In genomic region chr12:56116267-56117081, GRCh38 we compare ENCODE assay signal across 1 cellular context.
TF ChIP-seq lines count a peak whose summit lies in the region.

Gene RPL41, plus strand, starts transcription at chr12:56116633.

TF ChIP-seq in HepG2, 621 proteins besides CTCF, POLR2A, EP300 and RAD21 (continued from another document and continues in another):
- TF ChIP-seq ZNF597 (CRISPR knock-in tag; IDR thresholded peaks at IDR 0.05) (no peak), IRX3 (CRISPR knock-in tag; IDR thresholded peaks at IDR 0.05; ENCODE audit: borderline replicate concordance, low read depth) (no peak), ZNF512 (CRISPR knock-in tag; IDR thresholded peaks at IDR 0.05) (peak; percentile 85), KLF11 (CRISPR knock-in tag; IDR thresholded peaks at IDR 0.05) (0 out of 2 replicates have a peak, but pooled peaks have one; percentile 68), KDM5A (IDR thresholded peaks at IDR 0.05; ENCODE audit: borderline replicate concordance, low read length) (peak; percentile 86; the same call in 1 of the 2 replicates), SAFB2 (CRISPR knock-in tag; IDR thresholded peaks at IDR 0.05; ENCODE audit: borderline replicate concordance, low read depth) (no peak), SNRNP70 (IDR thresholded peaks at IDR 0.05; ENCODE audit: low read depth, low read length) (no peak), ZFP37 (CRISPR knock-in tag; IDR thresholded peaks at IDR 0.05; ENCODE audit: borderline replicate concordance) (peak; percentile 78; the same call in 1 of the 2 replicates), PAF1 (CRISPR knock-in tag; IDR thresholded peaks at IDR 0.05) (no peak), KDM1A (CRISPR knock-in tag; IDR thresholded peaks at IDR 0.05) (no peak), MAFK (conservative IDR thresholded peaks at IDR 0.05 in 1 of 2, IDR thresholded peaks at IDR 0.05 in 1 of 2; ENCODE audit: low read length in 2 of 2) (no peak), NR2F1 (CRISPR knock-in tag; IDR thresholded peaks at IDR 0.05) (0 out of 4 replicates have a peak, but pooled peaks of 1 of the 2 experiments have one; percentile 13), ZFP82 (CRISPR knock-in tag; IDR thresholded peaks at IDR 0.05; ENCODE audit: borderline replicate concordance) (no peak), ATF1 (CRISPR knock-in tag; IDR thresholded peaks at IDR 0.05) (peak; percentile 94), CEBPG (CRISPR knock-in tag; IDR thresholded peaks at IDR 0.05) (peak; percentile 49; the same call in 1 of the 2 replicates), ARHGAP35 (CRISPR knock-in tag; IDR thresholded peaks at IDR 0.05; ENCODE audit: borderline replicate concordance) (no peak), ELK4 (CRISPR knock-in tag; IDR thresholded peaks at IDR 0.05; ENCODE audit: borderline replicate concordance) (no peak), ZNF510 (CRISPR knock-in tag; IDR thresholded peaks at IDR 0.05; ENCODE audit: low read depth) (peak; percentile 96), ZNF839 (CRISPR knock-in tag; IDR thresholded peaks at IDR 0.05; ENCODE audit: borderline replicate concordance) (no peak), BRCA1 (CRISPR knock-in tag; IDR thresholded peaks at IDR 0.05) (peak; percentile 49; the same call in 1 of the 2 replicates), ZNF382 (CRISPR knock-in tag; IDR thresholded peaks at IDR 0.05; ENCODE audit: borderline replicate concordance) (no peak), CHCHD3 (CRISPR knock-in tag; IDR thresholded peaks at IDR 0.05) (no peak), ZNF775 (CRISPR knock-in tag; IDR thresholded peaks at IDR 0.05; ENCODE audit: borderline replicate concordance) (no peak; the same call in 1 of the 2 replicates), FOXJ3 (CRISPR knock-in tag; IDR thresholded peaks at IDR 0.05; ENCODE audit: borderline replicate concordance) (no peak), ZNF431 (CRISPR knock-in tag; IDR thresholded peaks at IDR 0.05; ENCODE audit: borderline replicate concordance, low read depth) (peak; percentile 47; the same call in 1 of the 2 replicates), ERF (CRISPR knock-in tag; IDR thresholded peaks at IDR 0.05) (peak; percentile 82; the same call in 1 of the 2 replicates), HDAC1 (CRISPR knock-in tag; IDR thresholded peaks at IDR 0.05) (peak; percentile 25; the same call in 1 of the 2 replicates), ZNF605 (CRISPR knock-in tag; IDR thresholded peaks at IDR 0.05) (peak; percentile 80; the same call in 1 of the 2 replicates), ZBTB21 (CRISPR knock-in tag; IDR thresholded peaks at IDR 0.05) (peak; percentile 76), ZBTB37 (CRISPR knock-in tag; IDR thresholded peaks at IDR 0.05) (no peak), ZNF432 (CRISPR knock-in tag; IDR thresholded peaks at IDR 0.05; ENCODE audit: borderline replicate concordance) (no peak), LCORL (IDR thresholded peaks at IDR 0.05) (no peak), LCORL (CRISPR knock-in tag; IDR thresholded peaks at IDR 0.05) (no peak), ZFX (CRISPR knock-in tag; IDR thresholded peaks at IDR 0.05; ENCODE audit: low read depth) (peak; percentile 85), ZEB1 (IDR thresholded peaks at IDR 0.05; ENCODE audit: insufficient replicate concordance, low read depth) (peak; percentile 73), SUZ12 (IDR thresholded peaks at IDR 0.05; ENCODE audit: low read depth, low read length) (peak; percentile 46; the same call in 1 of the 2 replicates), NCOA1 (CRISPR knock-in tag; IDR thresholded peaks at IDR 0.05) (peak; percentile 81; the same call in 1 of the 2 replicates), EHMT2 (IDR thresholded peaks at IDR 0.05; ENCODE audit: borderline replicate concordance, low read depth, low read length) (no peak), NR2C2 (CRISPR knock-in tag; IDR thresholded peaks at IDR 0.05; ENCODE audit: borderline replicate concordance) (peak; percentile 98), SETDB1 (CRISPR knock-in tag; IDR thresholded peaks at IDR 0.05; ENCODE audit: borderline replicate concordance) (no peak), ZBTB42 (CRISPR knock-in tag; IDR thresholded peaks at IDR 0.05) (no peak), POLR2AphosphoS5 (IDR thresholded peaks at IDR 0.05; ENCODE audit: low read depth, low read length) (peak; percentile 100), ESRRA (CRISPR knock-in tag; IDR thresholded peaks at IDR 0.05; ENCODE audit: low read depth) (0 out of 2 replicates have a peak, but pooled peaks have one; percentile 53)
- TF ChIP-seq, protein P1, sequence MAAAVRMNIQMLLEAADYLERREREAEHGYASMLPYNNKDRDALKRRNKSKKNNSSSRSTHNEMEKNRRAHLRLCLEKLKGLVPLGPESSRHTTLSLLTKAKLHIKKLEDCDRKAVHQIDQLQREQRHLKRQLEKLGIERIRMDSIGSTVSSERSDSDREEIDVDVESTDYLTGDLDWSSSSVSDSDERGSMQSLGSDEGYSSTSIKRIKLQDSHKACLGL (CRISPR knock-in tag; IDR thresholded peaks at IDR 0.05) = peak; percentile 61; the same call in 1 of the 2 replicates
- TF ChIP-seq, protein P2, sequence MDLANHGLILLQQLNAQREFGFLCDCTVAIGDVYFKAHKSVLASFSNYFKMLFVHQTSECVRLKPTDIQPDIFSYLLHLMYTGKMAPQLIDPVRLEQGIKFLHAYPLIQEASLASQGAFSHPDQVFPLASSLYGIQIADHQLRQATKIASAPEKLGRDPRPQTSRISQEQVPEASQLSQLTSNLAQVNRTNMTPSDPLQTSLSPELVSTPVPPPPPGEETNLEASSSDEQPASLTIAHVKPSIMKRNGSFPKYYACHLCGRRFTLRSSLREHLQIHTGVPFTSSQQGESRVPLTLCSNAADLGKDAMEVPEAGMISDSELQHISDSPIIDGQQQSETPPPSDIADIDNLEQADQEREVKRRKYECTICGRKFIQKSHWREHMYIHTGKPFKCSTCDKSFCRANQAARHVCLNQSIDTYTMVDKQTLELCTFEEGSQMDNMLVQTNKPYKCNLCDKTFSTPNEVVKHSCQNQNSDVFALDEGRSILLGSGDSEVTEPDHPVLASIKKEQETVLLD (CRISPR knock-in tag; IDR thresholded peaks at IDR 0.05; ENCODE audit: low read depth) = no peak
- TF ChIP-seq, protein P3, sequence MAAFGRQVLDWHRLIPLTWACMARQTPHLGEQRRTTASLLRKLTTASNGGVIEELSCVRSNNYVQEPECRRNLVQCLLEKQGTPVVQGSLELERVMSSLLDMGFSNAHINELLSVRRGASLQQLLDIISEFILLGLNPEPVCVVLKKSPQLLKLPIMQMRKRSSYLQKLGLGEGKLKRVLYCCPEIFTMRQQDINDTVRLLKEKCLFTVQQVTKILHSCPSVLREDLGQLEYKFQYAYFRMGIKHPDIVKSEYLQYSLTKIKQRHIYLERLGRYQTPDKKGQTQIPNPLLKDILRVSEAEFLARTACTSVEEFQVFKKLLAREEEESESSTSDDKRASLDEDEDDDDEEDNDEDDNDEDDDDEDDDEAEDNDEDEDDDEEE (CRISPR knock-in tag; IDR thresholded peaks at IDR 0.05) = no peak
- TF ChIP-seq, protein P4, sequence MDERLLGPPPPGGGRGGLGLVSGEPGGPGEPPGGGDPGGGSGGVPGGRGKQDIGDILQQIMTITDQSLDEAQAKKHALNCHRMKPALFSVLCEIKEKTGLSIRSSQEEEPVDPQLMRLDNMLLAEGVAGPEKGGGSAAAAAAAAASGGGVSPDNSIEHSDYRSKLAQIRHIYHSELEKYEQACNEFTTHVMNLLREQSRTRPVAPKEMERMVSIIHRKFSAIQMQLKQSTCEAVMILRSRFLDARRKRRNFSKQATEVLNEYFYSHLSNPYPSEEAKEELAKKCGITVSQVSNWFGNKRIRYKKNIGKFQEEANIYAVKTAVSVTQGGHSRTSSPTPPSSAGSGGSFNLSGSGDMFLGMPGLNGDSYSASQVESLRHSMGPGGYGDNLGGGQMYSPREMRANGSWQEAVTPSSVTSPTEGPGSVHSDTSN (CRISPR knock-in tag; IDR thresholded peaks at IDR 0.05) = no peak
- TF ChIP-seq, protein P5, sequence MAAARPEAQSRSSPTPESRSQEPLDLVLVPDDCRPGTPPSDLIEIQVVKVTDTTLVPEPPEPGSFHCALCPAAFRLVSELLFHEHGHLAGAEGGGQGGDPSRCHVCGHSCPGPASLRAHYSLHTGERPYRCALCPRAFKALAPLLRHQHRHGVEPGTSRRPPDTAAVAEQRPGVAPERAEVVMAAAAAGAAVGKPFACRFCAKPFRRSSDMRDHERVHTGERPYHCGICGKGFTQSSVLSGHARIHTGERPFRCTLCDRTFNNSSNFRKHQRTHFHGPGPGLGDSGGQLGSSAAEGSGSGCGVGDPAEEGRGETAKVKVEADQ (CRISPR knock-in tag; IDR thresholded peaks at IDR 0.05; ENCODE audit: borderline replicate concordance) = no peak
- TF ChIP-seq, protein P6, sequence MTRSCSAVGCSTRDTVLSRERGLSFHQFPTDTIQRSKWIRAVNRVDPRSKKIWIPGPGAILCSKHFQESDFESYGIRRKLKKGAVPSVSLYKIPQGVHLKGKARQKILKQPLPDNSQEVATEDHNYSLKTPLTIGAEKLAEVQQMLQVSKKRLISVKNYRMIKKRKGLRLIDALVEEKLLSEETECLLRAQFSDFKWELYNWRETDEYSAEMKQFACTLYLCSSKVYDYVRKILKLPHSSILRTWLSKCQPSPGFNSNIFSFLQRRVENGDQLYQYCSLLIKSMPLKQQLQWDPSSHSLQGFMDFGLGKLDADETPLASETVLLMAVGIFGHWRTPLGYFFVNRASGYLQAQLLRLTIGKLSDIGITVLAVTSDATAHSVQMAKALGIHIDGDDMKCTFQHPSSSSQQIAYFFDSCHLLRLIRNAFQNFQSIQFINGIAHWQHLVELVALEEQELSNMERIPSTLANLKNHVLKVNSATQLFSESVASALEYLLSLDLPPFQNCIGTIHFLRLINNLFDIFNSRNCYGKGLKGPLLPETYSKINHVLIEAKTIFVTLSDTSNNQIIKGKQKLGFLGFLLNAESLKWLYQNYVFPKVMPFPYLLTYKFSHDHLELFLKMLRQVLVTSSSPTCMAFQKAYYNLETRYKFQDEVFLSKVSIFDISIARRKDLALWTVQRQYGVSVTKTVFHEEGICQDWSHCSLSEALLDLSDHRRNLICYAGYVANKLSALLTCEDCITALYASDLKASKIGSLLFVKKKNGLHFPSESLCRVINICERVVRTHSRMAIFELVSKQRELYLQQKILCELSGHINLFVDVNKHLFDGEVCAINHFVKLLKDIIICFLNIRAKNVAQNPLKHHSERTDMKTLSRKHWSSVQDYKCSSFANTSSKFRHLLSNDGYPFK (CRISPR knock-in tag; IDR thresholded peaks at IDR 0.05; ENCODE audit: borderline replicate concordance) = no peak
- TF ChIP-seq, protein P7, sequence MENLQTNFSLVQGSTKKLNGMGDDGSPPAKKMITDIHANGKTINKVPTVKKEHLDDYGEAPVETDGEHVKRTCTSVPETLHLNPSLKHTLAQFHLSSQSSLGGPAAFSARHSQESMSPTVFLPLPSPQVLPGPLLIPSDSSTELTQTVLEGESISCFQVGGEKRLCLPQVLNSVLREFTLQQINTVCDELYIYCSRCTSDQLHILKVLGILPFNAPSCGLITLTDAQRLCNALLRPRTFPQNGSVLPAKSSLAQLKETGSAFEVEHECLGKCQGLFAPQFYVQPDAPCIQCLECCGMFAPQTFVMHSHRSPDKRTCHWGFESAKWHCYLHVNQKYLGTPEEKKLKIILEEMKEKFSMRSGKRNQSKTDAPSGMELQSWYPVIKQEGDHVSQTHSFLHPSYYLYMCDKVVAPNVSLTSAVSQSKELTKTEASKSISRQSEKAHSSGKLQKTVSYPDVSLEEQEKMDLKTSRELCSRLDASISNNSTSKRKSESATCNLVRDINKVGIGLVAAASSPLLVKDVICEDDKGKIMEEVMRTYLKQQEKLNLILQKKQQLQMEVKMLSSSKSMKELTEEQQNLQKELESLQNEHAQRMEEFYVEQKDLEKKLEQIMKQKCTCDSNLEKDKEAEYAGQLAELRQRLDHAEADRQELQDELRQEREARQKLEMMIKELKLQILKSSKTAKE (CRISPR knock-in tag; IDR thresholded peaks at IDR 0.05; ENCODE audit: borderline replicate concordance) = no peak
- TF ChIP-seq, protein P8, sequence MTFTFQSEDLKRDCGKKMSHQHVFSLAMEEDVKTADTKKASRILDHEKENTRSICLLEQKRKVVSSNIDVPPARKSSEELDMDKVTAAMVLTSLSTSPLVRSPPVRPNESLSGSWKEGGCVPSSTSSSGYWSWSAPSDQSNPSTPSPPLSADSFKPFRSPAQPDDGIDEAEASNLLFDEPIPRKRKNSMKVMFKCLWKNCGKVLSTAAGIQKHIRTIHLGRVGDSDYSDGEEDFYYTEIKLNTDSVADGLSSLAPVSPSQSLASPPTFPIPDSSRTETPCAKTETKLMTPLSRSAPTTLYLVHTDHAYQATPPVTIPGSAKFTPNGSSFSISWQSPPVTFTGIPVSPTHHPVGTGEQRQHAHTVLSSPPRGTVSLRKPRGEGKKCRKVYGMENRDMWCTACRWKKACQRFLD (CRISPR knock-in tag; IDR thresholded peaks at IDR 0.05; ENCODE audit: borderline replicate concordance) = no peak
